1 cellular context compared by ENCODE assay signal in the genomic region with DNA sequence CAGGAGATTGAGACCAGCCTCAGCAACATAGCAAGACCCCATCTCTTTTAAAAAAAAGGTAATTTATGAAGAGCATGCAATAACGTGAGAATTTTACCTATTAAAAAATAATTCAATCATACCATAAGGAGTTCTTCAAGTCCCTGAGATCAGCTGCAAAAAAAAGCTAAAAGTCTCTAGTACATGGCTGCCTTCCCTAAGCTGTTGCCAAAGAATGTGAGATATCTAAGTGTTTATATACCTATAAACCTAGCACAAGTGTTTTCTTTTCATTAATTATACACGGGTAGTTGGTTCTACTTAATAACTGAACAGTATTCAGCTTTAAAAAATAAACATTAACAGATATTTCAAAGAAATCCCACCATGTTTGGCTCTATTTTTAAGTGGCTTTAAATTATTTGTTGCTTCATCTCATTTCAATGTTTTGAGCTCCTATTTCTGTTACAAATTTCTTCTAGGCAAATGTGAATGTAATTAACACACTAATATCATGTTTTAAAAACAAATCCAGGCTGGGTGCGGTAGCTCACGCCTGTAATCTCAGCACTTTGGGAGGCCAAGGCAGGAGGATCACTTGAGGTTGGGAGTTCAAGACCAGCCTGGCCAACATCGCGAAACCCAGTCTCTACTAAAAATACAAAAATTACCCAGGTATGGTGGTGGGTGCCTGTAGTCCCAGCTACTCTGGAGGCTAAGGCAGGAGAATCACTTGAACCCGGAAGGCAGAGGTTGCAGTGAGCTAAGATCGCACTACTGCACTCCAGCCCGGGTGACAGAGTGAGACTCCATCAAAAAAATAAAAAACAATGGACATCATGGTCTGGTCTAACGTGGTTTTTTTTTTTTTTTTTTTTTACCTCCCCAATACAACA.
TF ChIP-seq lines count a peak whose summit lies in the region.

No MANE protein-coding gene starts in this region.

TF ChIP-seq in IMR-90, 13 proteins besides CTCF, POLR2A, EP300 and RAD21:
- TF ChIP-seq USF2 (IDR thresholded peaks at IDR 0.05; ENCODE audit: low read depth, low read length) = no peak
- TF ChIP-seq SMC3 (IDR thresholded peaks at IDR 0.05; ENCODE audit: low read depth, low read length) = no peak
- no peak for TF ChIP-seq BHLHE40 (IDR thresholded peaks at IDR 0.05; ENCODE audit: low read depth, low read length)
